3 cellular contexts compared by ENCODE assay signal in the genomic region with DNA sequence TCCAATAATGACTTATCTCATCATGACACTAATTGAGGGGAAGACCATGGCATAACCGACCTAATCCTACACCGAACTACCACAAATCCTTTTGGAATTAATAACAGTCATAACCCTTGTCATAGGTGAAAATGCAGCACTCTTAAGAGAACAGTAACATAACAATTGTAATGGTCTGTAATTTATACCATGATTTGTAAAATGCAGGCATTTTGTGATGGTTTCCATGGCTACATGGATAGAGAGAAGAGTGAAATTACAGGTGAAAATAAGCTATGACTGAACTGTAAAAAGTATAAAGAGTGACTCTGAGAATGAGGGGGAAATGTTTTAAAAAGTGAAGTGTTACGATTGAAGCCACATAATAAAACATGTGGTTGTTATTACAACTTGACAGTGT.
"Had no signal": no experiment of that assay in that cellular context is flagged by ENCODE, and none has a peak within 500 bp of the region (broad histone marks: within the 10 kb centered on the region; RNA-seq: fewer than 3 reads in every experiment).

No MANE protein-coding gene starts in this region.

- DNase-seq: GDM1, GF-D8 had no signal

- ATAC-seq: GM12878 had no signal

- H3K4me3 ChIP-seq: GM12878 had no signal
